In the genomic region with DNA sequence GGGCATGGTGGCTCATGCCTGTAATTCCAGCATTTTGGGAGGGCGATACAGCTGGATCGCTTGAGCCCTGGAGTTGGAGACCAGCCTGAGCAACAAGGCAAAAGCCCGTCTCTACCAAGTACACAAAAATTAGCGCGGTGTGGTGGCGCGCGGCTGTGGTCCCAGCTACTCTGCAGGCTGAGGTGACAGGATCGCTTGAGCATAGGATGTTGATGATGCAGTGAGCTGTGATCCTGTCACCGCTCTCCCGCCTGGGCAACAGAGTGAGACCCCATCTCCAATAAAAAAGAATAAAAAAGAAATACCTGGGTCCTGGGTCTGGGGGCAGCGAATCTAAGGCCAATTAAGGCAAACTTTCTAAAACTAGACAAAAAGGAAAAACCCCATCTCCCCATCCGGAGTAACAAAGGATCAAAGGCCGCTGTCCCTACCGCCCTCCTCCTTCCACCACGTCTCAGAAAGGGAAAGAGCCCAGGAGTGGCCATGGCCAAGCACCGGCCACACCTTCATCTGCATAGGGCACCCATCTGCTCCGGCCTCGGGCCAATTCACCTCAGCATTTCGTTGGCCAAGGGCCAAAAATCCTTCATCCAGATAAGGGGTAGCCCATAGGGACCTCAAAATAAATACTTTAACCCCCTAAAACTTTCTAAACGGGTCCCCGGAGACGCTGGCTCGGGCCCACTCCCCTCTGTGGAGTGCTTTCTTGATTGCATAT, we compare ENCODE assay signal across 6 cellular contexts. TPM values are rescaled to one million over a fixed set of nuclear protein-coding genes. Genes with fewer than 3 reads are reported as not detected.
DNase-seq lines count a peak whose midpoint lies in the region; ATAC-seq and TF ChIP-seq lines count a peak whose summit lies in the region.

No MANE protein-coding gene starts in this region.

- H2AFZ ChIP-seq in OCI-LY7 (ENCODE audit: low read length), result peak overlapping the region; percentile 69; the same call in 1 of the 2 replicates

- H4K20me1 ChIP-seq in OCI-LY7 (ENCODE audit: insufficient read depth, low read length), result no peaks in the 10 kb centered on the region

- H3K27me3 Mint-ChIP-seq in stimulated activated memory B cell treated with anti-CD40 and anti-IgM and Interleukin-4, amounts not matched to agents 10 μg/mL and 1 μg/mL and 100 μg/mL, for 72 hours, result no peaks in the 10 kb centered on the region

- peaks cover 23% of the 10 kb centered on the region for H3K36me3 ChIP-seq in OCI-LY7 (ENCODE audit: insufficient read depth, low read length)

- peaks cover 38% of the 10 kb centered on the region for H3K36me3 Mint-ChIP-seq in stimulated activated memory B cell treated with anti-CD40 and anti-IgM and Interleukin-4, amounts not matched to agents 10 μg/mL and 1 μg/mL and 100 μg/mL, for 72 hours

- peak overlapping the region; percentile 70 for H3K4me2 ChIP-seq in OCI-LY7 (ENCODE audit: low read length)

- DNase-seq in OCI-LY7 (ENCODE audit: low spot score), result peak; percentile 9
- peak in 1 of 2 donors; percentile 45 for DNase-seq in foreskin fibroblast
- no peak for DNase-seq in effector CD4-positive, alpha-beta T cell

- H3K4me1 Mint-ChIP-seq in stimulated activated memory B cell treated with anti-CD40 and anti-IgM and Interleukin-4, amounts not matched to agents 10 μg/mL and 1 μg/mL and 100 μg/mL, for 72 hours, result peaks cover 33% of the 10 kb centered on the region

- no peak overlapping the region for H3K27ac ChIP-seq in OCI-LY7 (ENCODE audit: low read depth, low read length, poor library complexity, severe bottlenecking)

- intact Hi-C loops in OCI-LY7 (cut with micrococcal nuclease; ENCODE audit: unreplicated experiment), result no loop called here

- CTCF ChIA-PET in OCI-LY7 (lab: Charles Lee; ENCODE audit: unreplicated experiment), result no interaction called here

- peaks cover 20% of the 10 kb centered on the region; the same call in 1 of the 2 replicates for H3K79me2 ChIP-seq in OCI-LY7 (ENCODE audit: insufficient read depth, low read depth, low read length)

- TF ChIP-seq CTCF in OCI-LY7 (conservative IDR thresholded peaks at IDR 0.05; ENCODE audit: low read length) (no peak), foreskin fibroblast (IDR thresholded peaks at IDR 0.05; ENCODE audit: low read depth, low read length) (no peak)

- no peaks in the 10 kb centered on the region for H3K9me2 ChIP-seq in OCI-LY7 (ENCODE audit: insufficient read depth, low read length)

- H3K4me3 ChIP-seq in OCI-LY7 (ENCODE audit: low read depth, low read length, poor library complexity, severe bottlenecking), result peak overlapping the region; percentile 79
- H3K4me3 ChIP-seq in foreskin fibroblast (ENCODE audit: low read depth in 1 of 2, low read length in 2 of 2), result peak overlapping the region; percentile 59 to 99

- POLR2A ChIA-PET in OCI-LY7 (lab: Charles Lee), result no interaction called here

- BruUV-seq in OCI-LY7 (replicated peaks; lab: Mats Ljungman, UMichigan), result TSS peak; percentile 70

- peak overlapping the region; percentile 95 for H3K4me3 Mint-ChIP-seq in stimulated activated memory B cell treated with anti-CD40 and anti-IgM and Interleukin-4, amounts not matched to agents 10 μg/mL and 1 μg/mL and 100 μg/mL, for 72 hours

- no peaks in the 10 kb centered on the region for H3K9me3 ChIP-seq in OCI-LY7 (ENCODE audit: low read length)

- H3K4me1 ChIP-seq in OCI-LY7 (ENCODE audit: insufficient read depth, low read length, poor library complexity, severe bottlenecking), result peaks cover 5% of the 10 kb centered on the region

- ATAC-seq in GM21447 (IDR thresholded peaks at IDR 0.05; ENCODE audit: unreplicated experiment) (peak; percentile 23), HG02870 (IDR thresholded peaks at IDR 0.05; ENCODE audit: unreplicated experiment) (no peak)
- ATAC-seq in stimulated activated memory B cell treated with anti-CD40 and anti-IgM and Interleukin-4, amounts not matched to agents 10 μg/mL and 1 μg/mL and 100 μg/mL, for 72 hours, result peak; percentile 18

- H3K9me3 Mint-ChIP-seq in stimulated activated memory B cell treated with anti-CD40 and anti-IgM and Interleukin-4, amounts not matched to agents 10 μg/mL and 1 μg/mL and 100 μg/mL, for 72 hours, result peaks cover 3% of the 10 kb centered on the region

- H3K27ac Mint-ChIP-seq in stimulated activated memory B cell treated with anti-CD40 and anti-IgM and Interleukin-4, amounts not matched to agents 10 μg/mL and 1 μg/mL and 100 μg/mL, for 72 hours, result peak overlapping the region; percentile 93

RNA-seq across cellular contexts. Expression of gene ZNF320, which starts 0.8 kb away (rescaled TPM):
- total RNA-seq in OCI-LY7 (2014; rRNA removed; shearing (Covaris generic)), result 8.0 and 13.5 TPM in 2 replicates
- total RNA-seq in OCI-LY7 (2022), result 16.1 and 16.9 TPM in 2 replicates

RNA-seq across cellular contexts. Expression of gene ZNF888, which starts 26.6 kb away (rescaled TPM):
- 7.4 and 8.5 TPM in 2 replicates for total RNA-seq in OCI-LY7 (2014; rRNA removed; shearing (Covaris generic))
- total RNA-seq in OCI-LY7 (2022), result 9.0 and 11.3 TPM in 2 replicates

RNA-seq across cellular contexts. Expression of gene ZNF468, which starts 39.2 kb away (rescaled TPM):
- total RNA-seq in OCI-LY7 (2014; rRNA removed; shearing (Covaris generic)), result 19.7 and 27.0 TPM in 2 replicates
- 21.3 and 23.0 TPM in 2 replicates for total RNA-seq in OCI-LY7 (2022)
